ENCODE assay signal across 20 cellular contexts in the genomic region with DNA sequence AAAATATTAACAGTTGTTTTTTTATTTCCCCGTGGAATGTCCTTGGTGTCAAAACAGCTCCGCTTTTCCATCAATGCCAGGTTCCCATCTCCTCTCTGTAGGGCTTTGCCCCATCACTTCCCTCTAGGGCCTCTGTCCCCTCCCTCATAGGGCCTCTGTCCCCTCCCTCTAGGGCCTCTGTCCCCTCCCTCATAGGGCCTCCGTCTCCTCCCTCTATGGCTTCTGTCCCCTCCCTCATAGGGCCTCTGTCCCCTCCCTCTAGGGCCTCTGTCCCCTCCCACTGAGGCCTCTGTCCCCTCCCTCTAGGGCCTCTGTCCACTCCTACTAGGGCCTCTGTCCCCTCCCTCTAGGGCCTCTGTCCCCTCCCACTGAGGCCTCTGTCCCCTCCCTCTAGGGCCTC. TPM values are rescaled to one million over a fixed set of nuclear protein-coding genes. Genes with fewer than 3 reads are reported as not detected.
"Had no signal": no experiment of that assay in that cellular context is flagged by ENCODE, and none has a peak within 500 bp of the region (broad histone marks: within the 10 kb centered on the region; RNA-seq: fewer than 3 reads in every experiment).

No MANE protein-coding gene starts in this region.

RNA-seq across cellular contexts. Expression of a gene that starts 47.6 kb away (rescaled TPM):
- total RNA-seq: activated B cell treated with CpG ODN at 0.5 μM for 24 hours; activated CD4-positive, alpha-beta T cell treated with anti-CD3 and anti-CD28 coated beads, Interleukin-2, amount 10 ng/mL, durations not matched to agents 7 days and 5 days; activated CD8-positive, alpha-beta memory T cell treated with anti-CD3 and anti-CD28 coated beads for 36 hours; activated CD8-positive, alpha-beta T cell treated with anti-CD3 and anti-CD28 coated beads, Interleukin-2, amount 10 ng/mL, durations not matched to agents 7 days and 5 days; activated naive CD4-positive, alpha-beta T cell treated with anti-CD3 and anti-CD28 coated beads, Interleukin-2, amount 50 U/mL, for 72 hours; activated naive CD8-positive, alpha-beta T cell treated with anti-CD3 and anti-CD28 coated beads, Interleukin-2, amount 10 ng/mL, durations not matched to agents 7 days and 5 days; ascending aorta; breast epithelium; cardiac muscle cell; colonic mucosa; dermis microvascular lymphatic vessel endothelial cell; endothelial cell of umbilical vein; esophagus squamous epithelium; fibroblast of lung; fibroblast of villous mesenchyme; gastroesophageal sphincter; glomerular endothelial cell; heart right ventricle; T-helper 1 cell treated with Interleukin-12 subunit alpha and Interleukin-12 subunit beta and Interleukin-4 antibody, amounts not matched to agents 30 ng/mL and 1 ng/mL, for 36 hours had no signal
- polyA plus RNA-seq: cardiac muscle cell, endothelial cell of umbilical vein, esophagus, fibroblast of lung, heart right ventricle had no signal
